9 cellular contexts compared by ENCODE assay signal in genomic region chr15:40807888-40808194, GRCh38. TPM values are rescaled to one million over a fixed set of nuclear protein-coding genes. Genes with fewer than 3 reads are reported as not detected.
DNase-seq lines count a peak whose midpoint lies in the region; ATAC-seq and TF ChIP-seq lines count a peak whose summit lies in the region.
"Had no signal": no experiment of that assay in that cellular context is flagged by ENCODE, and none has a peak within 500 bp of the region (broad histone marks: within the 10 kb centered on the region; RNA-seq: fewer than 3 reads in every experiment).

No MANE protein-coding gene starts in this region.

- H3K9me3 ChIP-seq in left lung, result no peaks in the 10 kb centered on the region
- no peaks in the 10 kb centered on the region for H3K9me3 ChIP-seq in thoracic aorta

- ATAC-seq in activated naive CD8-positive, alpha-beta T cell treated with anti-CD3 and anti-CD28 coated beads, Interleukin-2, amount 50 U/mL, for 24 hours, result no peak
- ATAC-seq in left lung (no peak), thoracic aorta (ENCODE audit: insufficient number of reproducible peaks, low FRiP score, low read depth) (no peak)

- H3K4me1 ChIP-seq in left lung (peaks cover 10 to 38% of the 10 kb centered on the region in 2 donors), thoracic aorta (ENCODE audit: control insufficient read depth in 1 of 2, low read depth in 2 of 2) (peaks cover 6 to 10% of the 10 kb centered on the region in 2 donors)

- no peaks in the 10 kb centered on the region for H3K27me3 Mint-ChIP-seq in activated CD4-positive, alpha-beta T cell treated with anti-CD3 and anti-CD28 coated beads, Interleukin-2, amount 10 ng/mL, durations not matched to agents 24 days and 14 days
- no peaks in the 10 kb centered on the region for H3K27me3 Mint-ChIP-seq in activated naive CD8-positive, alpha-beta T cell treated with anti-CD3 and anti-CD28 coated beads, Interleukin-2, amount 50 U/mL, for 24 hours

- peak overlapping the region; percentile 71 to 97 for H3K4me3 ChIP-seq in left lung
- H3K4me3 ChIP-seq in thoracic aorta, result peak overlapping the region; percentile 97

- H3K4me1 Mint-ChIP-seq in activated CD4-positive, alpha-beta T cell treated with anti-CD3 and anti-CD28 coated beads, Interleukin-2, amount 10 ng/mL, durations not matched to agents 24 days and 14 days, result peaks cover 13% of the 10 kb centered on the region
- peaks cover 22% of the 10 kb centered on the region for H3K4me1 Mint-ChIP-seq in activated naive CD8-positive, alpha-beta T cell treated with anti-CD3 and anti-CD28 coated beads, Interleukin-2, amount 50 U/mL, for 24 hours

- H3K36me3 Mint-ChIP-seq in activated CD4-positive, alpha-beta T cell treated with anti-CD3 and anti-CD28 coated beads, Interleukin-2, amount 10 ng/mL, durations not matched to agents 24 days and 14 days (ENCODE audit: low read depth), result peaks cover 26% of the 10 kb centered on the region
- peaks cover 7% of the 10 kb centered on the region for H3K36me3 Mint-ChIP-seq in activated naive CD8-positive, alpha-beta T cell treated with anti-CD3 and anti-CD28 coated beads, Interleukin-2, amount 50 U/mL, for 24 hours (ENCODE audit: low read depth)

- H3K27me3 ChIP-seq in left lung (no peaks in the 10 kb centered on the region), thoracic aorta (replicated peaks; ENCODE audit: insufficient read depth) (no peaks in the 10 kb centered on the region)

- peak overlapping the region in 1 of 2 donors; percentile 94 for H3K27ac ChIP-seq in left lung
- no peak overlapping the region for H3K27ac ChIP-seq in thoracic aorta

- intact Hi-C loops in activated CD4-positive, alpha-beta T cell treated with anti-CD3 and anti-CD28 coated beads, Interleukin-2, amount 10 ng/mL, durations not matched to agents 24 days and 14 days (cut with micrococcal nuclease), result loop anchor here (1.0 to 2.0 kb wide), 7 partner anchors 21 to 308 kb away; partner anchors contain the start of genes INO80, KNL1, RMDN3 and RPUSD2
- intact Hi-C loops in left lung (cut with DNase I), result no loop called here

- peaks cover 0 to 29% of the 10 kb centered on the region in 2 donors for H3K36me3 ChIP-seq in left lung
- H3K36me3 ChIP-seq in thoracic aorta, result peaks cover 7% of the 10 kb centered on the region

- no peak for DNase-seq in activated CD4-positive, alpha-beta T cell treated with anti-CD3 and anti-CD28 coated beads, Interleukin-2, amount 10 ng/mL, durations not matched to agents 24 days and 14 days
- DNase-seq in activated CD4-positive, alpha-beta T cell treated with anti-CD3 and anti-CD28 coated beads, Interleukin-2, amount 50 U/mL, for 48 hours, result no peak
- no peak for DNase-seq in activated naive CD8-positive, alpha-beta T cell treated with anti-CD3 and anti-CD28 coated beads, Interleukin-2, amount 50 U/mL, for 24 hours
- DNase-seq in left lung, result no peak
- no peak for DNase-seq in thoracic aorta (ENCODE audit: low spot score)
- DNase-seq in glomerular visceral epithelial cell (ENCODE audit: extremely low spot score), result no peak
- DNase-seq in COLO829 (ENCODE audit: low spot score), result no peak
- DNase-seq in GDM1 (lab: John Stamatoyannopoulos, UW), result no peak

- H3K9me3 Mint-ChIP-seq in activated CD4-positive, alpha-beta T cell treated with anti-CD3 and anti-CD28 coated beads, Interleukin-2, amount 10 ng/mL, durations not matched to agents 24 days and 14 days, result no peaks in the 10 kb centered on the region
- no peaks in the 10 kb centered on the region for H3K9me3 Mint-ChIP-seq in activated naive CD8-positive, alpha-beta T cell treated with anti-CD3 and anti-CD28 coated beads, Interleukin-2, amount 50 U/mL, for 24 hours

- no peak for TF ChIP-seq CTCF in left lung (IDR thresholded peaks at IDR 0.05)
- no peak for TF ChIP-seq CTCF in thoracic aorta (IDR thresholded peaks at IDR 0.05)

- H3K27ac Mint-ChIP-seq in activated CD4-positive, alpha-beta T cell treated with anti-CD3 and anti-CD28 coated beads, Interleukin-2, amount 10 ng/mL, durations not matched to agents 24 days and 14 days, result peak overlapping the region; percentile 96
- peak overlapping the region; percentile 99 for H3K27ac Mint-ChIP-seq in activated naive CD8-positive, alpha-beta T cell treated with anti-CD3 and anti-CD28 coated beads, Interleukin-2, amount 50 U/mL, for 24 hours

- H3K4me3 Mint-ChIP-seq in activated CD4-positive, alpha-beta T cell treated with anti-CD3 and anti-CD28 coated beads, Interleukin-2, amount 10 ng/mL, durations not matched to agents 24 days and 14 days, result peak overlapping the region; percentile 93
- H3K4me3 Mint-ChIP-seq in activated naive CD8-positive, alpha-beta T cell treated with anti-CD3 and anti-CD28 coated beads, Interleukin-2, amount 50 U/mL, for 24 hours, result peak overlapping the region; percentile 92

RNA-seq across cellular contexts. Expression of gene DNAJC17, which starts 0.6 kb away (rescaled TPM):
- total RNA-seq in activated CD4-positive, alpha-beta T cell treated with anti-CD3 and anti-CD28 coated beads, Interleukin-2, amount 10 ng/mL, durations not matched to agents 24 days and 14 days, result 53.8 and 54.3 TPM in 2 replicates
- total RNA-seq in left lung (10 to 100 TPM; 24.3 to 32.6 TPM), thoracic aorta (10 to 100 TPM in 1 of 2 donors, 1 to 10 TPM in 1; 6.1 to 20.4 TPM)

RNA-seq across cellular contexts. Expression of gene ZFYVE19, which starts 1.0 kb away (rescaled TPM):
- 35.6 and 37.6 TPM in 2 replicates for total RNA-seq in activated CD4-positive, alpha-beta T cell treated with anti-CD3 and anti-CD28 coated beads, Interleukin-2, amount 10 ng/mL, durations not matched to agents 24 days and 14 days
- total RNA-seq in left lung (10 to 100 TPM; 23.6 to 26.2 TPM), thoracic aorta (10 to 100 TPM; 10.9 to 17.3 TPM)

RNA-seq across cellular contexts. Expression of gene PPP1R14D, which starts 20.7 kb away (rescaled TPM):
- not detected in 2 replicates for total RNA-seq in activated CD4-positive, alpha-beta T cell treated with anti-CD3 and anti-CD28 coated beads, Interleukin-2, amount 10 ng/mL, durations not matched to agents 24 days and 14 days
- total RNA-seq in left lung (under 1 TPM in 1 of 2 donors, not detected in 1; 0.47 TPM), thoracic aorta (not detected)
- total RNA-seq: HT1080 had no signal

RNA-seq across cellular contexts. Expression of gene SPINT1, which starts 36.0 kb away (rescaled TPM):
- 11.3 and 12.9 TPM in 2 replicates for total RNA-seq in activated CD4-positive, alpha-beta T cell treated with anti-CD3 and anti-CD28 coated beads, Interleukin-2, amount 10 ng/mL, durations not matched to agents 24 days and 14 days
- 100 to 1,000 TPM; 102 to 160 TPM for total RNA-seq in left lung
- total RNA-seq in thoracic aorta, result 1 to 10 TPM; 4.6 to 4.8 TPM

RNA-seq across cellular contexts. Expression of gene C15orf62, which starts 38.1 kb away (rescaled TPM):
- 0.43 and 0.51 TPM in 2 replicates for total RNA-seq in activated CD4-positive, alpha-beta T cell treated with anti-CD3 and anti-CD28 coated beads, Interleukin-2, amount 10 ng/mL, durations not matched to agents 24 days and 14 days
- total RNA-seq in left lung, result under 1 TPM; 0.32 to 0.71 TPM
- under 1 TPM in 1 of 2 donors, not detected in 1; 0.54 TPM for total RNA-seq in thoracic aorta
